18 cellular contexts compared by ENCODE assay signal in genomic region chr11:110527146-110527545, GRCh38.
"Had no signal": no experiment of that assay in that cellular context is flagged by ENCODE, and none has a peak within 500 bp of the region (broad histone marks: within the 10 kb centered on the region; RNA-seq: fewer than 3 reads in every experiment).

No MANE protein-coding gene starts in this region.

- DNase-seq: activated CD4-positive, alpha-beta T cell treated with anti-CD3 and anti-CD28 coated beads for 4 hours; activated CD8-positive, alpha-beta T cell treated with anti-CD3 and anti-CD28 coated beads for 36 hours; activated gamma-delta T cell; activated T-cell treated with anti-CD3 and anti-CD28 coated beads, Interleukin-2, amount 50 U/mL, for 48 hours; amniotic stem cell; brain microvascular endothelial cell; dermis blood vessel endothelial cell; left lung; mammary epithelial cell; naive thymus-derived CD4-positive, alpha-beta T cell; ovary; sigmoid colon; stimulated activated CD4-positive, alpha-beta T cell treated with anti-CD3 and anti-CD28 coated beads, Interleukin-2, amount 100 ng/mL, for 24 hours; T-helper 17 cell; thyroid gland had no signal

- H3K4me3 ChIP-seq: hepatocyte, left lung, ovary, sigmoid colon, thyroid gland had no signal

- H3K36me3 ChIP-seq: brain microvascular endothelial cell, left lung, ovary, sigmoid colon, thyroid gland had no signal

- ATAC-seq: left lung; naive thymus-derived CD4-positive, alpha-beta T cell; stimulated activated memory B cell treated with anti-CD40 and anti-IgM and Interleukin-4, amounts not matched to agents 10 μg/mL and 1 μg/mL and 100 μg/mL, for 72 hours; T-helper 17 cell had no signal

- FAIRE-seq: keratinocyte had no signal

- H3K27me3 ChIP-seq: brain microvascular endothelial cell, hepatocyte, left lung, ovary, sigmoid colon, thyroid gland had no signal
